8 cellular contexts compared by ENCODE assay signal in the genomic region with DNA sequence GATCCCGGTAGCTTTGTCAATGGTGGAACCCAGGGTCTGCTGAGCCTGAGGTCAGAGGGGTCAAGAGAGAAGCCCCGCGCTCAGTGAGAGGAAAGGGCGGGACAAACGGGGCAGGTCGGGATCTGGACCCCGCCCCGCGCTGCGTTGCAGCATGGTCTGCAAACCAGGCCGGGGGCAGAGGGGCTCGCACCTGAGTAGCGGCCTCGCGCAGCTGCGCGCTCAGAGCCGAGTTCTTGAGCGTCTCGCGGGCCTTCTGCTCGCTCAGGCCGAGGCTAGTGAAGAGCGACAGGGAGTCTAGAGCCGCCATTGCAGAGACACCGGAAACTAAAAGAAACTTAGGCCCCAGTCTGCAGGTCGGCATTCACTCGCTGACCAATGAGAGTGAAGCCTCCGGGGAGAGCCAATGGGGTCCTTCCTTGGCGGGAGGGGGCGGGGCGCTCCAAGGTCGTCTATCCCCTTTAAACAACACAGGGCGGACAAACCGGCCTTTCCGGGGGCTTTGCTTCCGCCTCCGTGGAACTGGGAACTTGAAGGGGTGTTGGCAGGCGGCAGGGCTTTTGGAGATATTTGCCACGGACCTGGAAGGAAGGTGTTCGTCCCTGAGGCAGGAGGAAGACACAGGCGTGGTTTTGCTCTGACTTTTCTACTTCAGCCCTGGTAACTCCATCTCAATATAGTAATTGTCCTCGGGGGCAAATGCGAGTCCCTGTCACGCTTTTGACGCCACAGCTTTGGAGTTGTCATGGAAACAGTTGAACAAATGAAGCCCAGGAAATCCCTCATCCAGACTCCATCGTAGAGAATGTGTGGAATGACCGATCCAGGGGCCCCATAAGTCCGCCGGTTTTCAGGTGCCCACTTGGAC. TPM values are rescaled to one million over a fixed set of nuclear protein-coding genes. Genes with fewer than 3 reads are reported as not detected.
DNase-seq lines count a peak whose midpoint lies in the region; ATAC-seq, FAIRE-seq and TF ChIP-seq lines count a peak whose summit lies in the region.

A gene (minus strand): TSS at position 331 of the 865 bp plus-strand sequence. CDS start 24 bp downstream, at position 307.

- in situ Hi-C loops in mammary epithelial cell (cut with MboI; ENCODE audit: low sequenced_read_pairs in 2 of 2): no loop called here

- H2AFZ ChIP-seq in mammary epithelial cell (ENCODE audit: low read depth, low read length): peak within 1 kb of the TSS; percentile 84

- H3K9me3 ChIP-seq in A673 (ENCODE audit: low read depth, low read length, poor library complexity, severe bottlenecking): no peaks in the 10 kb centered on the region
- H3K9me3 ChIP-seq in mammary epithelial cell (replicated peaks; ENCODE audit: insufficient read depth, low read length): no peaks in the 10 kb centered on the region
- H3K9me3 ChIP-seq in small intestine (ENCODE audit: control insufficient read depth, low read depth): no peaks in the 10 kb centered on the region

- H3K36me3 ChIP-seq in A673 (ENCODE audit: insufficient read depth, low read length, poor library complexity, severe bottlenecking) (peaks cover 23% of the 10 kb centered on the region), mammary epithelial cell (ENCODE audit: insufficient read depth, low read length) (peaks cover 22% of the 10 kb centered on the region), small intestine (ENCODE audit: control insufficient read depth in 2 of 2, insufficient read depth in 2 of 2, low read length in 2 of 2) (peaks cover 8 to 17% of the 10 kb centered on the region in 2 donors)

- no peaks in the 10 kb centered on the region for H3K27me3 ChIP-seq in A673 (replicated peaks; ENCODE audit: insufficient read depth, low read depth, low read length, poor library complexity)
- H3K27me3 ChIP-seq in mammary epithelial cell (ENCODE audit: insufficient read depth, low read length): no peaks in the 10 kb centered on the region
- no peaks in the 10 kb centered on the region for H3K27me3 ChIP-seq in small intestine (ENCODE audit: control insufficient read depth in 2 of 2, insufficient read depth in 2 of 2, low read length in 2 of 2)

- peaks cover 26% of the 10 kb centered on the region for H3K79me2 ChIP-seq in mammary epithelial cell (ENCODE audit: insufficient read depth, low read length)

- CTCF ChIA-PET in A673 (lab: Charles Lee): no interaction called here
- CTCF ChIA-PET in mammary epithelial cell (lab: Charles Lee; ENCODE audit: low non-redundant PET): no interaction called here

- no peaks in the 10 kb centered on the region for H4K20me1 ChIP-seq in mammary epithelial cell (ENCODE audit: insufficient read depth, low read length)

- H3K4me1 ChIP-seq in A673 (ENCODE audit: insufficient read depth, low read length, poor library complexity, severe bottlenecking): peaks cover 7% of the 10 kb centered on the region
- peaks cover 9% of the 10 kb centered on the region for H3K4me1 ChIP-seq in mammary epithelial cell (ENCODE audit: insufficient read depth, low read length)
- peaks cover 0 to 2% of the 10 kb centered on the region in 2 donors for H3K4me1 ChIP-seq in small intestine (ENCODE audit: control insufficient read depth in 2 of 2, insufficient read depth in 1 of 2, low read depth in 1 of 2, low read length in 1 of 2)

- TF ChIP-seq CTCF in A673 (conservative IDR thresholded peaks at IDR 0.05; ENCODE audit: low read depth, low read length) (no peak), WI38 (IDR thresholded peaks at IDR 0.05; ENCODE audit: low read depth, low read length) (no peak), mammary epithelial cell (conservative IDR thresholded peaks at IDR 0.05 in 1 of 2, IDR thresholded peaks at IDR 0.05 in 1 of 2; ENCODE audit: extremely low read depth in 1 of 2, insufficient read depth in 1 of 2, low read depth in 1 of 2, low read length in 2 of 2) (no peak)

- 6% methylated on average over 21 of the region's 50 CpGs for WGBS in mammary epithelial cell (ENCODE audit: low coverage, missing lambda C conversion rate)
- 1 to 4% (median 4%) methylated on average over 47 to 50 of the region's 50 CpGs for WGBS in small intestine, 3 donors

- H3K4me3 ChIP-seq in A673 (ENCODE audit: low read depth, low read length, poor library complexity, severe bottlenecking) (peak within 1 kb of the TSS; percentile 70), WI38 (ENCODE audit: low read depth, low read length) (peak within 1 kb of the TSS; percentile 80), mammary epithelial cell (replicated peaks in 1 of 3; ENCODE audit: insufficient read depth in 1 of 3, low read depth in 2 of 3, low read length in 3 of 3) (peak within 1 kb of the TSS; percentile 72 to 75 (median 75)), small intestine (ENCODE audit: low read depth in 1 of 2, low read length in 2 of 2) (peak within 1 kb of the TSS; percentile 83)

- peak within 1 kb of the TSS; percentile 85 for H3K27ac ChIP-seq in A673 (ENCODE audit: low read depth, low read length, poor library complexity, severe bottlenecking)
- peak within 1 kb of the TSS; percentile 40 for H3K27ac ChIP-seq in mammary epithelial cell (ENCODE audit: insufficient read depth, low read depth, low read length)
- H3K27ac ChIP-seq in small intestine (ENCODE audit: low read depth in 1 of 2, low read length in 1 of 2): peak within 1 kb of the TSS; percentile 74 to 94

- FAIRE-seq in small intestine (lab: Jason Lieb, UNC): no peak

- POLR2A ChIA-PET in A673 (lab: Charles Lee; ENCODE audit: low non-redundant PET): no interaction called here

- peak within 1 kb of the TSS; percentile 80 for H3K9ac ChIP-seq in mammary epithelial cell (ENCODE audit: insufficient read depth, low read length)

- ATAC-seq in GM18868 (IDR thresholded peaks at IDR 0.05; ENCODE audit: unreplicated experiment): peak; percentile 93
- peak; percentile 86 for ATAC-seq in HG03135 (IDR thresholded peaks at IDR 0.05; ENCODE audit: unreplicated experiment)

- BruUV-seq in A673 (replicated peaks; lab: Mats Ljungman, UMichigan): TSS peak; percentile 85
- BruUV-seq in mammary epithelial cell (replicated peaks; lab: Mats Ljungman, UMichigan): TSS peak; percentile 86

- dilution Hi-C loops in mammary epithelial cell (cut with HindIII; ENCODE audit: low sequenced_read_pairs): no loop called here

- intact Hi-C loops in A673 (cut with micrococcal nuclease; ENCODE audit: unreplicated experiment) (no loop called here), mammary epithelial cell (cut with micrococcal nuclease) (loop anchor here (2.0 kb wide), 1 partner anchor 54 kb away; no protein-coding TSS in a partner anchor)

- DNase-seq in A673 (ENCODE audit: low spot score): peak; percentile 90
- DNase-seq in NCI-H2227 (lab: John Stamatoyannopoulos, UW; ENCODE audit: unreplicated experiment): peak; percentile 90
- peak; percentile 85 for DNase-seq in mammary epithelial cell
- DNase-seq in iPS-NIHi7 (ENCODE audit: extremely low spot score): peak; percentile 99
- peak; percentile 96 for DNase-seq in small intestine

- H3K4me2 ChIP-seq in mammary epithelial cell (ENCODE audit: insufficient read depth, low read depth, low read length): peak within 1 kb of the TSS; percentile 88

RNA-seq across cellular contexts. Expression of the gene that starts here (rescaled TPM):
- total RNA-seq in A673 (2021) (186 and 188 TPM in 2 replicates), mammary epithelial cell (100 to 1,000 TPM; 228 to 355 TPM)
- polyA plus RNA-seq in mammary epithelial cell (203 TPM), small intestine (100 to 1,000 TPM; 360 to 425 (median 395) TPM)
- polyA minus RNA-seq in mammary epithelial cell: 344 TPM

Comparison
In these comparisons a context has a peak if more than half of its experiments do, and no peak if none do; other contexts are left out.
1. Peak in every context shown above with its lines: DNase-seq, ATAC-seq, H3K4me3 ChIP-seq and H3K27ac ChIP-seq.